In genomic region chr5:149423287-149424268, GRCh38 we compare ENCODE assay signal across 1 cellular context.
TF ChIP-seq lines count a peak whose summit lies in the region.

No MANE protein-coding gene starts in this region.

TF ChIP-seq in SK-N-SH, 30 proteins besides CTCF, POLR2A, EP300 and RAD21:
- peak; percentile 33; the same call in 1 of the 2 replicates for TF ChIP-seq RCOR1 (IDR thresholded peaks at IDR 0.05; ENCODE audit: low read length)
- no peak for TF ChIP-seq CHD2 (IDR thresholded peaks at IDR 0.05; ENCODE audit: low read length, partially characterized antibody)
- peak; percentile 15; the same call in 1 of the 2 replicates for TF ChIP-seq GATA2 (CRISPR knock-in tag; IDR thresholded peaks at IDR 0.05)
- no peak for TF ChIP-seq RXRA (IDR thresholded peaks at IDR 0.05; ENCODE audit: borderline replicate concordance, low read depth)
- TF ChIP-seq FOXJ3 (CRISPR knock-in tag; IDR thresholded peaks at IDR 0.05): peak; percentile 62; the same call in 1 of the 2 replicates
